ENCODE assay signal across 11 cellular contexts in genomic region chr6:6332873-6333272, GRCh38. TPM values are rescaled to one million over a fixed set of nuclear protein-coding genes. Genes with fewer than 3 reads are reported as not detected.
A peak's percentile ranks its signal among the peaks of the same experiment; 100 is the strongest.
DNase-seq lines count a peak whose midpoint lies in the region; ATAC-seq and TF ChIP-seq lines count a peak whose summit lies in the region.
"Had no signal": no experiment of that assay in that cellular context is flagged by ENCODE, and none has a peak within 500 bp of the region (broad histone marks: within the 10 kb centered on the region; RNA-seq: fewer than 3 reads in every experiment).

No MANE protein-coding gene starts in this region.

- H3K27ac ChIP-seq in smooth muscle cell (ENCODE audit: low read depth) (no peak overlapping the region), right lobe of liver (no peak overlapping the region)

- H3K27me3 ChIP-seq in smooth muscle cell (ENCODE audit: low read depth) (peaks cover 4% of the 10 kb centered on the region), right lobe of liver (no peaks in the 10 kb centered on the region)

- no peaks in the 10 kb centered on the region for H3K36me3 ChIP-seq in smooth muscle cell (ENCODE audit: low read depth)
- H3K36me3 ChIP-seq in right lobe of liver: no peaks in the 10 kb centered on the region

- peak overlapping the region; percentile 33 for H3K4me2 ChIP-seq in smooth muscle cell

- 63% methylated on average over 2 of the region's 2 CpGs for WGBS in smooth muscle cell (ENCODE audit: low lambda C conversion rate)
- 61% methylated on average over 2 of the region's 2 CpGs for WGBS in right lobe of liver (ENCODE audit: insufficient coverage, low coverage, low lambda C conversion rate, missing lambda C conversion rate)

- no peaks in the 10 kb centered on the region for H3K79me2 ChIP-seq in smooth muscle cell (ENCODE audit: low read depth)

- no peak for TF ChIP-seq CTCF in smooth muscle cell (IDR thresholded peaks at IDR 0.05; ENCODE audit: borderline replicate concordance, insufficient read depth, poor library complexity, severe bottlenecking)
- TF ChIP-seq CTCF in right lobe of liver (IDR thresholded peaks at IDR 0.05): no peak

- peak; percentile 21 for ATAC-seq in GM19035 (IDR thresholded peaks at IDR 0.05; ENCODE audit: unreplicated experiment)
- ATAC-seq in HG02610 (IDR thresholded peaks at IDR 0.05; ENCODE audit: unreplicated experiment): peak; percentile 35
- ATAC-seq in HG03460 (IDR thresholded peaks at IDR 0.05; ENCODE audit: unreplicated experiment): peak; percentile 39
- no peak for ATAC-seq in right lobe of liver
- ATAC-seq: HCT116, Panc1 had no signal

- no peak for TF ChIP-seq POLR2A in right lobe of liver (IDR thresholded peaks at IDR 0.05)

- no peak overlapping the region for H2AFZ ChIP-seq in smooth muscle cell (ENCODE audit: low read depth)

- H4K20me1 ChIP-seq in smooth muscle cell (ENCODE audit: low read depth): no peaks in the 10 kb centered on the region

- DNase-seq in smooth muscle cell (lab: John Stamatoyannopoulos, UW; ENCODE audit: unreplicated experiment): no peak
- no peak for DNase-seq in hippocampal formation (lab: John Stamatoyannopoulos, UW)
- no peak for DNase-seq in right lobe of liver
- DNase-seq in KG1 (lab: John Stamatoyannopoulos, UW): no peak
- DNase-seq: effector CD4-positive, alpha-beta T cell; mucosa of descending colon had no signal

- H3K9me3 ChIP-seq in smooth muscle cell (replicated peaks; ENCODE audit: low read depth) (no peaks in the 10 kb centered on the region), right lobe of liver (no peaks in the 10 kb centered on the region)
- H3K9me3 ChIP-seq: mucosa of descending colon had no signal

- H3K9ac ChIP-seq in smooth muscle cell (ENCODE audit: low read depth): no peak overlapping the region

- H3K4me3 ChIP-seq in smooth muscle cell (no peak overlapping the region), right lobe of liver (no peak overlapping the region)
- H3K4me3 ChIP-seq: mucosa of descending colon had no signal

- no peaks in the 10 kb centered on the region for H3K4me1 ChIP-seq in smooth muscle cell (ENCODE audit: low read depth)
- no peaks in the 10 kb centered on the region for H3K4me1 ChIP-seq in right lobe of liver

- intact Hi-C loops in right lobe of liver (cut with DNase I): no loop called here

- no peaks in the 10 kb centered on the region for H3F3A ChIP-seq in smooth muscle cell (ENCODE audit: low read depth)

RNA-seq across cellular contexts. Expression of gene F13A1, which starts 12.4 kb away (rescaled TPM):
- total RNA-seq in smooth muscle cell (not detected in 2 replicates), right lobe of liver (10 to 100 TPM in 1 of 6 experiments, 1 to 10 TPM in 4, under 1 TPM in 1; 0.86 to 10.1 (median 2.1) TPM)
- 0.22 TPM in 1 of 2 replicates, not detected in the other for polyA plus RNA-seq in smooth muscle cell

Comparison
In these comparisons a context has a peak if more than half of its experiments do, and no peak if none do; other contexts are left out.
1. ATAC-seq: peak in GM19035 (single experiment), HG02610 (single experiment) and HG03460 (single experiment); none in right lobe of liver (0 of 4).